9 cellular contexts compared by ENCODE assay signal in the genomic region with DNA sequence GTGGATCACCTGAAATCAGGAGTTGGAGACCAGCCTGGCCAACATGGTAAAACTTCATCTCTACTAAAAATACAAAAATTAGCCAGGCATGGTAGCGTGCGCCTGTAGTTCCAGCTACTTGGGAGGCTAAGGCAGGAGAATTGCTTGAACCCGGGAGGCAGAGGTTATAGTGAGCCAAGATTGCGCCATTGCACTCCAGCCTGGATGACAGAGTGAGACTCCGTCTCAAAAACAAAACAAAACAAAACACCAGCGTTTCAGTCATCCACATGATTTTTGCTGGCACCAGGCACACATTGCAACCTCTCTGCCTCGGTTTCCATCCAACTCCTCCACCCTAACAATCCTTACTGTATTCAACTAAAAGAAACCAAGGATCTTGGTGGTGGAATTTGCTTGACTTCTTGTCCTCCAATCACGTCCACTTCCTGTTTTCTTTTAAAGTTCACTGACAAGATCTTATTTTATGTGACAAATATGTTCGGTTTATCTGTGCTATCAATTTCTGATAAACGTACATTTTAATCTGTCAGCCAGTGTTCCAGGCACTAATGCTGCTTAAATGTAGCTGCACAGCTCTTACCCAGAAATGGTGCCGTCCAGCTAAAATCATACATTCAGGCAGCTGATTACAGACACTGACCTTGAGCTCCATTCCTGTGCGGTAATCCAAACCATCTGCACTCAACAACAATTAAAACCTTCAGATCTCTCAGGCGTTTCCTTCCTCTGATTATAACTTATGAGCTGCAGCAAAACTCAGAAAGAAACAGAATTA. TPM values are rescaled to one million over a fixed set of nuclear protein-coding genes. Genes with fewer than 3 reads are reported as not detected.
DNase-seq lines count a peak whose midpoint lies in the region; ATAC-seq and TF ChIP-seq lines count a peak whose summit lies in the region.
"Had no signal": no experiment of that assay in that cellular context is flagged by ENCODE, and none has a peak within 500 bp of the region (broad histone marks: within the 10 kb centered on the region; RNA-seq: fewer than 3 reads in every experiment).

No MANE protein-coding gene starts in this region.

- no peaks in the 10 kb centered on the region for H3K36me3 Mint-ChIP-seq in T-helper 1 cell treated with Interleukin-12 subunit alpha and Interleukin-12 subunit beta and Interleukin-4 antibody, amounts not matched to agents 30 μg/mL and 1 μg/mL, for 36 hours (ENCODE audit: low read depth)
- H3K36me3 Mint-ChIP-seq in stimulated activated effector memory CD8-positive, alpha-beta T cell treated with anti-CD3 and anti-CD28 coated beads, Interleukin-12 subunit alpha, Interleukin-12 subunit beta, amount 100 ng/mL, for 72 hours: no peaks in the 10 kb centered on the region

- H3K4me1 Mint-ChIP-seq in T-helper 1 cell treated with Interleukin-12 subunit alpha and Interleukin-12 subunit beta and Interleukin-4 antibody, amounts not matched to agents 30 μg/mL and 1 μg/mL, for 36 hours (ENCODE audit: low read depth): peaks cover 11% of the 10 kb centered on the region
- H3K4me1 Mint-ChIP-seq in stimulated activated effector memory CD8-positive, alpha-beta T cell treated with anti-CD3 and anti-CD28 coated beads, Interleukin-12 subunit alpha, Interleukin-12 subunit beta, amount 100 ng/mL, for 72 hours: peaks cover 11% of the 10 kb centered on the region

- no peak for DNase-seq in T-helper 1 cell
- peak; percentile 72 for DNase-seq in glomerular endothelial cell (ENCODE audit: extremely low read depth, low read depth, low spot score)
- DNase-seq in stimulated activated effector memory CD8-positive, alpha-beta T cell treated with anti-CD3 and anti-CD28 coated beads, Interleukin-12 subunit alpha, Interleukin-12 subunit beta, amount 100 ng/mL, for 72 hours (ENCODE audit: low spot score in 2 of 2): no peak
- DNase-seq in NCI-H345 treated with DMSO at 0.1 percent for 48 hours (lab: John Stamatoyannopoulos, UW; ENCODE audit: unreplicated experiment): no peak
- no peak for DNase-seq in A172 (ENCODE audit: low spot score)
- DNase-seq: small intestine had no signal

- TF ChIP-seq CTCF in VCaP (conservative IDR thresholded peaks at IDR 0.05): no peak

- H3K27me3 Mint-ChIP-seq in T-helper 1 cell treated with Interleukin-12 subunit alpha and Interleukin-12 subunit beta and Interleukin-4 antibody, amounts not matched to agents 30 μg/mL and 1 μg/mL, for 36 hours (ENCODE audit: low read depth): no peaks in the 10 kb centered on the region

- peak overlapping the region; percentile 0 for H3K4me3 Mint-ChIP-seq in T-helper 1 cell treated with Interleukin-12 subunit alpha and Interleukin-12 subunit beta and Interleukin-4 antibody, amounts not matched to agents 30 μg/mL and 1 μg/mL, for 36 hours
- H3K4me3 Mint-ChIP-seq in stimulated activated effector memory CD8-positive, alpha-beta T cell treated with anti-CD3 and anti-CD28 coated beads, Interleukin-12 subunit alpha, Interleukin-12 subunit beta, amount 100 ng/mL, for 72 hours: peak overlapping the region; percentile 48

- H3K27ac ChIP-seq in VCaP: peak overlapping the region; percentile 73

- H3K9me3 Mint-ChIP-seq in T-helper 1 cell treated with Interleukin-12 subunit alpha and Interleukin-12 subunit beta and Interleukin-4 antibody, amounts not matched to agents 30 μg/mL and 1 μg/mL, for 36 hours: no peaks in the 10 kb centered on the region
- no peaks in the 10 kb centered on the region for H3K9me3 Mint-ChIP-seq in stimulated activated effector memory CD8-positive, alpha-beta T cell treated with anti-CD3 and anti-CD28 coated beads, Interleukin-12 subunit alpha, Interleukin-12 subunit beta, amount 100 ng/mL, for 72 hours

- peak overlapping the region; percentile 8 for H3K27ac Mint-ChIP-seq in T-helper 1 cell treated with Interleukin-12 subunit alpha and Interleukin-12 subunit beta and Interleukin-4 antibody, amounts not matched to agents 30 μg/mL and 1 μg/mL, for 36 hours
- H3K27ac Mint-ChIP-seq in stimulated activated effector memory CD8-positive, alpha-beta T cell treated with anti-CD3 and anti-CD28 coated beads, Interleukin-12 subunit alpha, Interleukin-12 subunit beta, amount 100 ng/mL, for 72 hours: peak overlapping the region; percentile 36

- no peak for ATAC-seq in stimulated activated effector memory CD8-positive, alpha-beta T cell treated with anti-CD3 and anti-CD28 coated beads, Interleukin-12 subunit alpha, Interleukin-12 subunit beta, amount 100 ng/mL, for 72 hours
- ATAC-seq in GM19452 (IDR thresholded peaks at IDR 0.05; ENCODE audit: unreplicated experiment): no peak

RNA-seq across cellular contexts. Expression of a gene that starts 26.7 kb away (rescaled TPM):
- total RNA-seq in glomerular endothelial cell: 64.8 and 70.5 TPM in 2 replicates
- total RNA-seq in A172 (2014; rRNA removed; shearing (Covaris generic)): 21.4 and 23.0 TPM in 2 replicates
